In the genomic region with DNA sequence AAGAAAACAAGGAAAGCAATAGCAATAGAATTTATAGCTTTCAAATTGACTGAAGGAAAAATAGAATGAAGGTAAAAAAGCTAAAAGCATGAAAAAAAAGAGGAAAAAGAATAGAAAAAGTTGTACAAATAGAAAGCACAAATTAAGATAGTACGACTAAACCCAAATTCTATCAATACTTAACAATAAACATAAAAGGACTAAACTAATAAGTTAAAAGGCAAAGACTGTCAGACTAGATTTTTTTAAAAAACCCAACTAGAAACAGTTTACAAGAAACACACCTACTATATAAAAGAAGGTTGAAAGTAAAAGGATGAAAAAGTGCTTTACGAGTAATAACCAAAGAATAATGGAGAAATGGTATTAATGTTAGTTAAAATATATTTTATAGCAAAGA, we compare ENCODE assay signal across 25 cellular contexts. TPM values are rescaled to one million over a fixed set of nuclear protein-coding genes. Genes with fewer than 3 reads are reported as not detected.
"Had no signal": no experiment of that assay in that cellular context is flagged by ENCODE, and none has a peak within 500 bp of the region (broad histone marks: within the 10 kb centered on the region; RNA-seq: fewer than 3 reads in every experiment).

No MANE protein-coding gene starts in this region.

- DNase-seq: colonic mucosa; cortex of kidney; effector CD8-positive, alpha-beta T cell; effector memory CD8-positive, alpha-beta T cell; endodermal cell; erythroblast; foreskin keratinocyte; gastrocnemius medialis; glutamatergic neuron; heart right ventricle; hippocampal formation; left cardiac atrium; left lung; left ventricle myocardium superior; lower lobe of right lung; mesenchymal stem cell; mucosa of descending colon; naive B cell; naive thymus-derived CD8-positive, alpha-beta T cell had no signal

- H3K4me3 ChIP-seq: colonic mucosa, gastrocnemius medialis, heart right ventricle, left lung, lower lobe of right lung, mucosa of descending colon had no signal

- H3K27me3 ChIP-seq: colonic mucosa, foreskin keratinocyte, gastrocnemius medialis, heart right ventricle, left lung had no signal

- H3K9me3 ChIP-seq: colonic mucosa, gastrocnemius medialis, mucosa of descending colon had no signal

- ATAC-seq: effector memory CD8-positive, alpha-beta T cell; esophagus mucosa; foreskin keratinocyte; gastrocnemius medialis; heart right ventricle; left cardiac atrium; left lung; left ventricle myocardium superior; lower lobe of right lung; mucosa of descending colon; naive thymus-derived CD8-positive, alpha-beta T cell had no signal

- H3K36me3 ChIP-seq: colonic mucosa, gastrocnemius medialis, left lung, lower lobe of right lung had no signal

- FAIRE-seq: endometrium, islet of Langerhans, keratinocyte had no signal

- H3K4me1 ChIP-seq: colonic mucosa, foreskin keratinocyte, gastrocnemius medialis, left lung, lower lobe of right lung had no signal

- H3K27ac ChIP-seq: colonic mucosa, epithelial cell of prostate, foreskin keratinocyte, gastrocnemius medialis, heart right ventricle, left lung, lower lobe of right lung had no signal

RNA-seq across cellular contexts. Expression of gene NRARP, which starts 34.7 kb away (rescaled TPM):
- total RNA-seq: fibroblast of lung had no signal
- polyA plus RNA-seq: naive thymus-derived CD8-positive, alpha-beta T cell had no signal
